Comparison of ENCODE assay signal across 1 cellular context in the genomic region with DNA sequence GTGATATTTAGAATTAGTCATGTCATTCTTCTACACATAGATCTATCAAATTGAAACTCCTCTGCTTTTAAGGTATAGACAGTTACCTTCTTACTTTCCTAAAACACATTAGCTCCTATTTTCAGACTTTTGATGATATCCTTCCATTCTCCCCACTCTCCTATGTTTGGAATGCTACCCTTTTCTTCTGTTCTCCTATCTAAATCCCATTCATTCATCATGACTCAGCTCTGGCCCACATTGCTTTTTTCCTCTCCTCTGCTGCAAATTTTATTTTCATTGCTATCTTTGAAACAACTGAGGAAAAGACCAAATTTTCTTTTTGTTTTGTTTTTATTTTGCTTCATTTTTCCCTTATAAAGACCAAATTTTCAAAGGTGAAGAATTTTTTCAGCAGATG.
TF ChIP-seq lines count a peak whose summit lies in the region.

No MANE protein-coding gene starts in this region.

TF ChIP-seq in IMR-90, 13 proteins besides CTCF, POLR2A, EP300 and RAD21:
- TF ChIP-seq MAFK (IDR thresholded peaks at IDR 0.05; ENCODE audit: low read depth, low read length), result 0 out of 2 replicates have a peak, but pooled peaks have one; percentile 11
- TF ChIP-seq ELK1 (IDR thresholded peaks at IDR 0.05; ENCODE audit: borderline replicate concordance, low read depth, low read length), result no peak
- TF ChIP-seq NFE2L2 (IDR thresholded peaks at IDR 0.05; ENCODE audit: low read depth, low read length), result peak; percentile 82
- no peak for TF ChIP-seq BHLHE40 (IDR thresholded peaks at IDR 0.05; ENCODE audit: low read depth, low read length)
